ENCODE assay signal across 18 cellular contexts in genomic region chr6:9308284-9308683, GRCh38.
DNase-seq lines count a peak whose midpoint lies in the region; ATAC-seq and TF ChIP-seq lines count a peak whose summit lies in the region.
"Had no signal": no experiment of that assay in that cellular context is flagged by ENCODE, and none has a peak within 500 bp of the region (broad histone marks: within the 10 kb centered on the region; RNA-seq: fewer than 3 reads in every experiment).

No MANE protein-coding gene starts in this region.

- no peak overlapping the region for H4K8ac ChIP-seq in mesendoderm (ENCODE audit: low read depth, low read length)

- H3K4me1 Mint-ChIP-seq in progenitor cell of endocrine pancreas (ENCODE audit: low read depth): peaks cover 6% of the 10 kb centered on the region

- no peak for ATAC-seq in HG03280 (IDR thresholded peaks at IDR 0.05; ENCODE audit: unreplicated experiment)
- ATAC-seq: HepG2, PC-3 had no signal

- no peak overlapping the region for H2BK5ac ChIP-seq in mesendoderm (ENCODE audit: low read length)

- H3K4me1 ChIP-seq in mesendoderm (ENCODE audit: control insufficient read depth, low read depth, low read length): no peaks in the 10 kb centered on the region
- H3K4me1 ChIP-seq: SJSA1 had no signal

- no peak overlapping the region for H3K9ac ChIP-seq in mesendoderm (ENCODE audit: low read length)

- no peak overlapping the region for H3K4ac ChIP-seq in mesendoderm (ENCODE audit: low read depth, low read length)

- no CpG with 5 or more reads among the region's 4 CpGs for WGBS in mesendoderm (ENCODE audit: extremely low coverage, insufficient coverage, low lambda C conversion rate)

- no peak overlapping the region for H3K27ac Mint-ChIP-seq in progenitor cell of endocrine pancreas

- H3K23ac ChIP-seq in mesendoderm (ENCODE audit: low read length): no peak overlapping the region

- TF ChIP-seq CTCF in progenitor cell of endocrine pancreas (IDR thresholded peaks at IDR 0.05; ENCODE audit: unreplicated experiment): no peak

- H3K4me2 ChIP-seq in mesendoderm (ENCODE audit: low read length): no peak overlapping the region

- H2AK5ac ChIP-seq in mesendoderm (ENCODE audit: low read length): no peak overlapping the region

- no peaks in the 10 kb centered on the region for H3K79me2 ChIP-seq in mesendoderm (ENCODE audit: control insufficient read depth, insufficient read depth, low read length)

- H3K4me3 ChIP-seq in mesendoderm (ENCODE audit: low read length): no peak overlapping the region
- H3K4me3 ChIP-seq: SJSA1 had no signal

- peak overlapping the region; percentile 7 for H3K27ac ChIP-seq in epithelial cell of prostate
- no peak overlapping the region for H3K27ac ChIP-seq in mesendoderm (ENCODE audit: low read depth, low read length)
- H3K27ac ChIP-seq: SJSA1 had no signal

- no peaks in the 10 kb centered on the region for H3K79me1 ChIP-seq in mesendoderm (ENCODE audit: low read length)

- no peak overlapping the region for H3K18ac ChIP-seq in mesendoderm (ENCODE audit: low read length)

- DNase-seq in NCI-H146 treated with DMSO at 0.1 percent for 48 hours (lab: John Stamatoyannopoulos, UW; ENCODE audit: unreplicated experiment) (peak; percentile 31), epithelial cell of prostate (ENCODE audit: low read depth, low spot score) (no peak), mesendoderm (peak; percentile 3), progenitor cell of endocrine pancreas (ENCODE audit: low spot score, unreplicated experiment) (no peak), NCI-H446 (lab: John Stamatoyannopoulos, UW) (no peak), CD1c-positive myeloid dendritic cell (ENCODE audit: extremely low spot score) (no peak)
- DNase-seq: C1 segment of cervical spinal cord, DMS79 treated with DMSO at 0.1 percent for 48 hours, KBM-7, NCI-H1105, NCI-H187, NCI-H2107, NCI-H2227 treated with DMSO at 0.1 percent for 48 hours, NCI-H524, PC-3 had no signal

- no peak overlapping the region for H4K5ac ChIP-seq in mesendoderm (ENCODE audit: low read length)

- H3K27me3 ChIP-seq in mesendoderm (ENCODE audit: insufficient read depth, low read length, poor library complexity): no peaks in the 10 kb centered on the region
- H3K27me3 ChIP-seq: SJSA1 had no signal

- H3K9me3 Mint-ChIP-seq in progenitor cell of endocrine pancreas (ENCODE audit: low read depth): no peaks in the 10 kb centered on the region

- H3K36me3 Mint-ChIP-seq in progenitor cell of endocrine pancreas (ENCODE audit: insufficient read depth): no peaks in the 10 kb centered on the region

- H3K56ac ChIP-seq in mesendoderm (ENCODE audit: low read length): no peak overlapping the region

- H3K27me3 Mint-ChIP-seq in progenitor cell of endocrine pancreas: no peaks in the 10 kb centered on the region

- no peak overlapping the region for H2BK120ac ChIP-seq in mesendoderm (ENCODE audit: low read depth, low read length)

- no peak overlapping the region for H2BK15ac ChIP-seq in mesendoderm (replicated peaks; ENCODE audit: low read depth)

- H3K4me3 Mint-ChIP-seq in progenitor cell of endocrine pancreas (ENCODE audit: low read depth): no peak overlapping the region

- H3K36me3 ChIP-seq in mesendoderm (ENCODE audit: control insufficient read depth, insufficient read depth, low read length): no peaks in the 10 kb centered on the region
- H3K36me3 ChIP-seq: SJSA1 had no signal

Comparison
In these comparisons a context has a peak if more than half of its experiments do, and no peak if none do; other contexts are left out.
1. DNase-seq: peak in NCI-H146 treated with DMSO at 0.1 percent for 48 hours (single experiment) and mesendoderm (single experiment); none in epithelial cell of prostate (single experiment), progenitor cell of endocrine pancreas (single experiment), NCI-H446 (0 of 2) and CD1c-positive myeloid dendritic cell (single experiment).